ENCODE assay signal across 26 cellular contexts in the genomic region with DNA sequence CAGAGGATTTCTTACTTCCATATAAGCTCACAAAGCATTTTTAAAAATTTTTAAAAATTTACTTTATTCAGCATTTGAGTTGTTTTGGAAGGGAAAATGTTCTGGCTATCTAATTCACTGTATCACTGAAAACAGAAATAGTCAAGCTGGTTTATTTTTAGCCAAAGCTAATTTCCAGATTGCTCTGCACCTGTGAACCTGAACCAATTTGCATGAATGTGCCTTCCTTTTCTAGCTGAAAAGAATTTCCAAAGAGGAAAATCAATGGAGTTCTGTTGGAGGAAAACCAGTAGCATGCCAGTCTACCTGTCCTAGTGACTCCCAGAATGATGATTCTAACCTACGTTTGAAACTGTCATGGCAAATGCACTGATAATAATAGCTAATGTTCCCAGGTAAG.
DNase-seq lines count a peak whose midpoint lies in the region; ATAC-seq, FAIRE-seq and TF ChIP-seq lines count a peak whose summit lies in the region.
"Had no signal": no experiment of that assay in that cellular context is flagged by ENCODE, and none has a peak within 500 bp of the region (broad histone marks: within the 10 kb centered on the region; RNA-seq: fewer than 3 reads in every experiment).

No MANE protein-coding gene starts in this region.

- H3K4me2 ChIP-seq in HepG2 (ENCODE audit: low read depth, low read length) = no peak overlapping the region
- H3K4me2 ChIP-seq: SK-N-SH had no signal

- WGBS in liver = 39% methylated on average over 1 of the region's 1 CpG
- WGBS in HepG2 (ENCODE audit: low lambda C conversion rate) = 100% methylated on average over 1 of the region's 1 CpG

- H3K27ac ChIP-seq in liver (ENCODE audit: low read depth in 1 of 2, low read length in 2 of 2) = peak overlapping the region; percentile 42 to 43
- H3K27ac ChIP-seq in HepG2 (ENCODE audit: extremely low read length, insufficient read depth, low read length) = no peak overlapping the region
- H3K27ac ChIP-seq: 22Rv1, RWPE1 had no signal

- no peak for FAIRE-seq in HepG2 (lab: Jason Lieb, UNC)
- FAIRE-seq: D721Med, GM19239 had no signal

- no peak for TF ChIP-seq POLR2A in HepG2 (IDR thresholded peaks at IDR 0.05; ENCODE audit: insufficient read depth in 1 of 2, low read depth in 2 of 2, low read length in 2 of 2)

- H3K27ac Mint-ChIP-seq in WTC11 = peak overlapping the region; percentile 91
- no peak overlapping the region for H3K27ac Mint-ChIP-seq in activated CD4-positive, alpha-beta memory T cell treated with anti-CD3 and anti-CD28 coated beads for 36 hours

- H3K27me3 ChIP-seq in liver (ENCODE audit: control insufficient read depth in 4 of 4, insufficient read depth in 4 of 4, low read length in 3 of 4) (no peaks in the 10 kb centered on the region), HepG2 (ENCODE audit: control insufficient read depth in 1 of 2, insufficient read depth in 2 of 2, low read length in 2 of 2) (no peaks in the 10 kb centered on the region)

- H2AFZ ChIP-seq in HepG2 (ENCODE audit: low read length) = no peak overlapping the region

- H4K20me1 ChIP-seq in HepG2 (ENCODE audit: insufficient read depth, low read length) = no peaks in the 10 kb centered on the region

- TF ChIP-seq EP300 in HepG2 (IDR thresholded peaks at IDR 0.05; ENCODE audit: low read depth in 2 of 2, low read length in 2 of 2) = no peak
- TF ChIP-seq EP300 in HepG2 (CRISPR knock-in tag; IDR thresholded peaks at IDR 0.05; ENCODE audit: borderline replicate concordance) = no peak

- H3K4me3 Mint-ChIP-seq in WTC11 = no peak overlapping the region
- H3K4me3 Mint-ChIP-seq in activated CD4-positive, alpha-beta memory T cell treated with anti-CD3 and anti-CD28 coated beads for 36 hours = no peak overlapping the region

- intact Hi-C loops in HepG2 (cut with micrococcal nuclease; ENCODE audit: unreplicated experiment) = no loop called here
- intact Hi-C loops in activated CD4-positive, alpha-beta memory T cell treated with anti-CD3 and anti-CD28 coated beads for 36 hours (cut with micrococcal nuclease) = no loop called here

- no peak overlapping the region for H3K4me3 ChIP-seq in liver (ENCODE audit: low read depth in 1 of 3, low read length in 3 of 3)
- H3K4me3 ChIP-seq in HepG2 (replicated peaks in 1 of 3; ENCODE audit: insufficient read depth in 1 of 3, low read depth in 2 of 3, low read length in 3 of 3) = no peak overlapping the region
- H3K4me3 ChIP-seq: HAP-1 had no signal

- in situ Hi-C loops in HepG2 (cut with HindIII; ENCODE audit: extremely low pct_ligation_motif_present, low pct_unique_long_range_greater_than_20kb) = no loop called here

- H3K4me1 ChIP-seq in liver (ENCODE audit: control insufficient read depth in 4 of 4, insufficient read depth in 4 of 4, low read length in 3 of 4) (peaks cover 3 to 19% (median 5%) of the 10 kb centered on the region in 4 donors), HepG2 (ENCODE audit: insufficient read depth, low read length) (peaks cover 21% of the 10 kb centered on the region)

- DNase-seq in HepG2 (ENCODE audit: low spot score) (no peak), WTC11 (ENCODE audit: low spot score) (no peak), left kidney (ENCODE audit: low read depth, low spot score) (peak; percentile 29), SHP77 (lab: John Stamatoyannopoulos, UW) (no peak), RKO (ENCODE audit: low spot score) (no peak)
- no peak for DNase-seq in activated CD4-positive, alpha-beta memory T cell treated with anti-CD3 and anti-CD28 coated beads for 36 hours
- DNase-seq: ACHN, DMS53, GF-D8, KBM-7, NCI-H1105, NCI-H146, NCI-H2029 treated with DMSO at 0.1 percent for 48 hours, NCI-H2171, NCI-H345, NCI-H524, PC-3, SIG-M5, SK-N-SH had no signal

- TF ChIP-seq CTCF in liver (IDR thresholded peaks at IDR 0.05; ENCODE audit: low read depth, low read length, missing input control) (no peak), HepG2 (CRISPR knock-in tag; IDR thresholded peaks at IDR 0.05) (no peak), WTC11 (IDR thresholded peaks at IDR 0.05) (no peak)

- H3K4me1 Mint-ChIP-seq in WTC11 = peaks cover 45% of the 10 kb centered on the region
- peaks cover 2% of the 10 kb centered on the region for H3K4me1 Mint-ChIP-seq in activated CD4-positive, alpha-beta memory T cell treated with anti-CD3 and anti-CD28 coated beads for 36 hours (ENCODE audit: low read depth)

- H3K9ac ChIP-seq in liver (ENCODE audit: low read depth in 1 of 2, low read length in 2 of 2) (peak overlapping the region; percentile 3 to 30), HepG2 (ENCODE audit: insufficient read depth, low read depth, low read length) (no peak overlapping the region)
- H3K9ac ChIP-seq: SK-N-SH had no signal

- H3K79me2 ChIP-seq in HepG2 (ENCODE audit: insufficient read depth, low read length) = no peaks in the 10 kb centered on the region

- H3K36me3 Mint-ChIP-seq in WTC11 = peaks cover 33% of the 10 kb centered on the region
- peaks cover 2% of the 10 kb centered on the region for H3K36me3 Mint-ChIP-seq in activated CD4-positive, alpha-beta memory T cell treated with anti-CD3 and anti-CD28 coated beads for 36 hours

- CTCF ChIA-PET in HepG2 (lab: Yijun Ruan, JAX; ENCODE audit: low intra/inter-chr PET ratio, low total read pairs) = no interaction called here
- CTCF ChIA-PET in WTC11 (lab: Charles Lee) = interaction anchor here (1.1 to 1.4 kb wide), 3 partner anchors 11 to 47 kb away, joined by 3 to 5 read pairs (median 3); no protein-coding TSS in a partner anchor
- CTCF ChIA-PET in activated CD4-positive, alpha-beta memory T cell treated with anti-CD3 and anti-CD28 coated beads for 36 hours (lab: Charles Lee) = interaction anchor here (0.6 to 0.9 kb wide), 2 partner anchors 147 to 326 kb away, joined by 3 read pairs; no protein-coding TSS in a partner anchor

- BruUV-seq in HepG2 (replicated peaks; lab: Mats Ljungman, UMichigan) = no TSS peak

- peaks cover 43% of the 10 kb centered on the region for H3K9me3 Mint-ChIP-seq in WTC11
- peaks cover 5% of the 10 kb centered on the region for H3K9me3 Mint-ChIP-seq in activated CD4-positive, alpha-beta memory T cell treated with anti-CD3 and anti-CD28 coated beads for 36 hours

- POLR2A ChIA-PET in HepG2 (lab: Yijun Ruan, JAX) = interaction anchor here (1.5 kb wide), 1 partner anchor 9 kb away, joined by 5 read pairs; no protein-coding TSS in a partner anchor
- POLR2A ChIA-PET in WTC11 (lab: Charles Lee) = no interaction called here
- POLR2A ChIA-PET in activated CD4-positive, alpha-beta memory T cell treated with anti-CD3 and anti-CD28 coated beads for 36 hours (lab: Charles Lee) = no interaction called here

- H3K36me3 ChIP-seq in liver (ENCODE audit: control insufficient read depth in 4 of 4, insufficient read depth in 3 of 4, low read depth in 1 of 4, low read length in 3 of 4) (peaks cover 0 to 4% (median 0%) of the 10 kb centered on the region in 4 donors), HepG2 (replicated peaks in 1 of 2; ENCODE audit: control insufficient read depth in 1 of 2, insufficient read depth in 2 of 2, low read length in 2 of 2) (no peaks in the 10 kb centered on the region)
- H3K36me3 ChIP-seq: HAP-1 had no signal

- peak in 1 of 2 donors; percentile 7 for TF ChIP-seq RAD21 in liver (IDR thresholded peaks at IDR 0.05)
- TF ChIP-seq RAD21 in HepG2 (CRISPR knock-in tag; IDR thresholded peaks at IDR 0.05) = no peak

- peaks cover 0 to 2% (median under 1%) of the 10 kb centered on the region in 4 donors for H3K9me3 ChIP-seq in liver (ENCODE audit: control insufficient read depth in 4 of 4, low read length in 3 of 4)
- H3K9me3 ChIP-seq in HepG2 (ENCODE audit: low read length) = peaks cover 8% of the 10 kb centered on the region; the same call in 1 of the 2 replicates

- H3K27me3 Mint-ChIP-seq in WTC11 (ENCODE audit: low read depth) = peaks cover 2% of the 10 kb centered on the region
- peaks cover 12% of the 10 kb centered on the region for H3K27me3 Mint-ChIP-seq in activated CD4-positive, alpha-beta memory T cell treated with anti-CD3 and anti-CD28 coated beads for 36 hours

- ATAC-seq in HepG2 (no peak), WTC11 (no peak), GM21825 (IDR thresholded peaks at IDR 0.05; ENCODE audit: unreplicated experiment) (no peak)
- ATAC-seq: PC-3 had no signal

TF ChIP-seq in liver, 16 proteins besides CTCF, POLR2A, EP300 and RAD21:
- TF ChIP-seq SP1 (IDR thresholded peaks at IDR 0.05) (peak; percentile 11), HNF4A (conservative IDR thresholded peaks at IDR 0.05) (peak in 1 of 2 donors; percentile 3), RXRA (IDR thresholded peaks at IDR 0.05) (peak in 1 of 2 donors; percentile 6)
- TF ChIP-seq, protein P1, sequence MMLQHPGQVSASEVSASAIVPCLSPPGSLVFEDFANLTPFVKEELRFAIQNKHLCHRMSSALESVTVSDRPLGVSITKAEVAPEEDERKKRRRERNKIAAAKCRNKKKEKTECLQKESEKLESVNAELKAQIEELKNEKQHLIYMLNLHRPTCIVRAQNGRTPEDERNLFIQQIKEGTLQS (IDR thresholded peaks at IDR 0.05) = no peak

TF ChIP-seq in HepG2, 621 proteins besides CTCF, POLR2A, EP300 and RAD21:
- TF ChIP-seq MTF2 (CRISPR knock-in tag; IDR thresholded peaks at IDR 0.05; ENCODE audit: borderline replicate concordance) (no peak), PHF21A (CRISPR knock-in tag; IDR thresholded peaks at IDR 0.05) (no peak), ZNF589 (CRISPR knock-in tag; conservative IDR thresholded peaks at IDR 0.05) (no peak), ZBTB21 (CRISPR knock-in tag; IDR thresholded peaks at IDR 0.05) (no peak), ZNF274 (CRISPR knock-in tag; IDR thresholded peaks at IDR 0.05) (no peak), ZNF598 (CRISPR knock-in tag; IDR thresholded peaks at IDR 0.05; ENCODE audit: borderline replicate concordance) (no peak)

TF ChIP-seq in WTC11, 78 proteins besides CTCF, POLR2A, EP300 and RAD21 (continues in another document):
- TF ChIP-seq JUN (CRISPR knock-in tag; IDR thresholded peaks at IDR 0.05) = no peak
- TF ChIP-seq SMAD4 (CRISPR knock-in tag; IDR thresholded peaks at IDR 0.05) = no peak
- TF ChIP-seq, protein P2, sequence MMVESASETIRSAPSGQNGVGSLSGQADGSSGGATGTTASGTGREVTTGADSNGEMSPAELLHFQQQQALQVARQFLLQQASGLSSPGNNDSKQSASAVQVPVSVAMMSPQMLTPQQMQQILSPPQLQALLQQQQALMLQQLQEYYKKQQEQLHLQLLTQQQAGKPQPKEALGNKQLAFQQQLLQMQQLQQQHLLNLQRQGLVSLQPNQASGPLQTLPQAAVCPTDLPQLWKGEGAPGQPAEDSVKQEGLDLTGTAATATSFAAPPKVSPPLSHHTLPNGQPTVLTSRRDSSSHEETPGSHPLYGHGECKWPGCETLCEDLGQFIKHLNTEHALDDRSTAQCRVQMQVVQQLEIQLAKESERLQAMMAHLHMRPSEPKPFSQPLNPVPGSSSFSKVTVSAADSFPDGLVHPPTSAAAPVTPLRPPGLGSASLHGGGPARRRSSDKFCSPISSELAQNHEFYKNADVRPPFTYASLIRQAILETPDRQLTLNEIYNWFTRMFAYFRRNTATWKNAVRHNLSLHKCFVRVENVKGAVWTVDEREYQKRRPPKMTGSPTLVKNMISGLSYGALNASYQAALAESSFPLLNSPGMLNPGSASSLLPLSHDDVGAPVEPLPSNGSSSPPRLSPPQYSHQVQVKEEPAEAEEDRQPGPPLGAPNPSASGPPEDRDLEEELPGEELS (CRISPR knock-in tag; IDR thresholded peaks at IDR 0.05) = no peak
- TF ChIP-seq ZNF138 (CRISPR knock-in tag; conservative IDR thresholded peaks at IDR 0.05) = no peak
- no peak for TF ChIP-seq ZNF121 (CRISPR knock-in tag; IDR thresholded peaks at IDR 0.05)
